8 cellular contexts compared by ENCODE assay signal in genomic region chr2:168758970-168759820, GRCh38. TPM values are rescaled to one million over a fixed set of nuclear protein-coding genes. Genes with fewer than 3 reads are reported as not detected.
A peak's percentile ranks its signal among the peaks of the same experiment; 100 is the strongest.
DNase-seq lines count a peak whose midpoint lies in the region; ATAC-seq and TF ChIP-seq lines count a peak whose summit lies in the region.

No MANE protein-coding gene starts in this region.

- H3K27me3 Mint-ChIP-seq in Caco-2 (ENCODE audit: insufficient read depth, unreplicated experiment) (no peaks in the 10 kb centered on the region), glutamatergic neuron (ENCODE audit: unreplicated experiment) (peaks cover 2% of the 10 kb centered on the region)
- no peaks in the 10 kb centered on the region for H3K27me3 Mint-ChIP-seq in activated CD8-positive, alpha-beta T cell treated with anti-CD3 and anti-CD28 coated beads for 36 hours

- POLR2A ChIA-PET in Caco-2 (lab: Charles Lee) = no interaction called here
- POLR2A ChIA-PET in activated CD8-positive, alpha-beta T cell treated with anti-CD3 and anti-CD28 coated beads for 36 hours (lab: Charles Lee) = no interaction called here

- intact Hi-C loops in Caco-2 (cut with micrococcal nuclease; ENCODE audit: unreplicated experiment) (loop anchor here (1.0 to 5.0 kb wide), 4 partner anchors 52 to 587 kb away; no protein-coding TSS in a partner anchor), sciatic nerve (cut with DNase I) (loop anchor here (10.0 kb wide), 1 partner anchor 414 kb away; no protein-coding TSS in a partner anchor)
- intact Hi-C loops in activated CD8-positive, alpha-beta T cell treated with anti-CD3 and anti-CD28 coated beads for 36 hours (cut with micrococcal nuclease) = loop anchor here (2.0 kb wide), 1 partner anchor 412 kb away; no protein-coding TSS in a partner anchor

- H3K4me3 ChIP-seq in Caco-2 (ENCODE audit: low read depth, low read length) (no peak overlapping the region), cardiac muscle cell (no peak overlapping the region)

- ATAC-seq in GM18520 (IDR thresholded peaks at IDR 0.05; ENCODE audit: unreplicated experiment) (peak; percentile 57), HG03025 (IDR thresholded peaks at IDR 0.05; ENCODE audit: low FRiP score, unreplicated experiment) (peak; percentile 65), sciatic nerve (peak; percentile 81)
- peak; percentile 74 for ATAC-seq in activated CD8-positive, alpha-beta T cell treated with anti-CD3 and anti-CD28 coated beads for 36 hours

- H3K9me3 ChIP-seq in Caco-2 (no peaks in the 10 kb centered on the region), cardiac muscle cell (ENCODE audit: low read depth) (no peaks in the 10 kb centered on the region)

- H3K27me3 ChIP-seq in Caco-2 (replicated peaks; ENCODE audit: control insufficient read depth, insufficient read depth, low read length) = no peaks in the 10 kb centered on the region
- H3K27me3 ChIP-seq in cardiac muscle cell = no peaks in the 10 kb centered on the region

- BruUV-seq in Caco-2 (replicated peaks; lab: Mats Ljungman, UMichigan) = no TSS peak

- no peak overlapping the region for H3K27ac ChIP-seq in cardiac muscle cell

- H3K36me3 ChIP-seq in Caco-2 (ENCODE audit: control insufficient read depth, insufficient read depth, low read length) = peaks cover 2% of the 10 kb centered on the region; the same call in 1 of the 2 replicates
- no peaks in the 10 kb centered on the region for H3K36me3 ChIP-seq in cardiac muscle cell

- no peaks in the 10 kb centered on the region for H3K4me1 Mint-ChIP-seq in Caco-2 (ENCODE audit: low read depth, unreplicated experiment)
- H3K4me1 Mint-ChIP-seq in activated CD8-positive, alpha-beta T cell treated with anti-CD3 and anti-CD28 coated beads for 36 hours (ENCODE audit: low read depth) = peaks cover 35% of the 10 kb centered on the region
- H3K4me1 Mint-ChIP-seq in glutamatergic neuron (ENCODE audit: low read depth, unreplicated experiment) = peaks cover 28% of the 10 kb centered on the region

- H3K36me3 Mint-ChIP-seq in Caco-2 (ENCODE audit: insufficient read depth, unreplicated experiment) (no peaks in the 10 kb centered on the region), glutamatergic neuron (ENCODE audit: unreplicated experiment) (no peaks in the 10 kb centered on the region)
- no peaks in the 10 kb centered on the region for H3K36me3 Mint-ChIP-seq in activated CD8-positive, alpha-beta T cell treated with anti-CD3 and anti-CD28 coated beads for 36 hours (ENCODE audit: low read depth)

- H3K27ac Mint-ChIP-seq in Caco-2 (ENCODE audit: unreplicated experiment) = no peak overlapping the region
- H3K27ac Mint-ChIP-seq in activated CD8-positive, alpha-beta T cell treated with anti-CD3 and anti-CD28 coated beads for 36 hours = no peak overlapping the region
- no peak overlapping the region for H3K27ac Mint-ChIP-seq in glutamatergic neuron (ENCODE audit: unreplicated experiment)

- TF ChIP-seq CTCF in Caco-2 (IDR thresholded peaks at IDR 0.05; ENCODE audit: insufficient read depth in 1 of 2, low read depth in 1 of 2, low read length in 1 of 2, severe bottlenecking in 1 of 2, unreplicated experiment in 1 of 2) = peak; percentile 52 to 60
- peak; percentile 65 for TF ChIP-seq CTCF in activated CD8-positive, alpha-beta T cell treated with anti-CD3 and anti-CD28 coated beads for 36 hours (IDR thresholded peaks at IDR 0.05)
- peak; percentile 68 for TF ChIP-seq CTCF in cardiac muscle cell (IDR thresholded peaks at IDR 0.05; ENCODE audit: low read depth, low read length)
- no peak for TF ChIP-seq CTCF in glutamatergic neuron (IDR thresholded peaks at IDR 0.05; ENCODE audit: partially characterized antibody, unreplicated experiment)

- no peaks in the 10 kb centered on the region for H3K9me3 Mint-ChIP-seq in Caco-2 (ENCODE audit: unreplicated experiment)
- no peaks in the 10 kb centered on the region for H3K9me3 Mint-ChIP-seq in activated CD8-positive, alpha-beta T cell treated with anti-CD3 and anti-CD28 coated beads for 36 hours
- H3K9me3 Mint-ChIP-seq in glutamatergic neuron (ENCODE audit: unreplicated experiment) = peaks cover 5% of the 10 kb centered on the region

- CTCF ChIA-PET in Caco-2 (lab: Charles Lee) = interaction anchor here (1.5 kb wide), 1 partner anchor 412 kb away, joined by 3 read pairs; no protein-coding TSS in a partner anchor
- CTCF ChIA-PET in activated CD8-positive, alpha-beta T cell treated with anti-CD3 and anti-CD28 coated beads for 36 hours (lab: Charles Lee) = interaction anchor here (1.0 to 2.2 kb wide), 4 partner anchors 8 to 422 kb away, joined by 3 to 19 read pairs (median 5); no protein-coding TSS in a partner anchor

- H3K4me3 Mint-ChIP-seq in Caco-2 (ENCODE audit: unreplicated experiment) (no peak overlapping the region), glutamatergic neuron (ENCODE audit: unreplicated experiment) (no peak overlapping the region)
- H3K4me3 Mint-ChIP-seq in activated CD8-positive, alpha-beta T cell treated with anti-CD3 and anti-CD28 coated beads for 36 hours = no peak overlapping the region

- DNase-seq in Caco-2 (peak in 1 of 2 experiments; percentile 52), NCI-H2171 treated with DMSO at 0.1 percent for 48 hours (lab: John Stamatoyannopoulos, UW) (peak; percentile 64), cardiac muscle cell (ENCODE audit: low read depth in 1 of 2, low spot score in 1 of 2) (peak; percentile 58 to 76), sciatic nerve (ENCODE audit: low spot score) (no peak), glutamatergic neuron (no peak)
- peak; percentile 21 for DNase-seq in activated CD8-positive, alpha-beta T cell treated with anti-CD3 and anti-CD28 coated beads for 36 hours

- H3K4me1 ChIP-seq in Caco-2 = no peaks in the 10 kb centered on the region
- peaks cover 7% of the 10 kb centered on the region for H3K4me1 ChIP-seq in cardiac muscle cell (ENCODE audit: low read depth)

RNA-seq across cellular contexts. Expression of gene NOSTRIN, which starts 43.2 kb away (rescaled TPM):
- total RNA-seq in Caco-2 (2022) (9.6 and 9.8 TPM in 2 replicates), cardiac muscle cell (0.49 and 0.92 TPM in 2 replicates), sciatic nerve (36.2 TPM), glutamatergic neuron (ENCODE audit: unreplicated experiment) (not detected)
- not detected for total RNA-seq in activated CD8-positive, alpha-beta T cell treated with anti-CD3 and anti-CD28 coated beads for 36 hours
- polyA plus RNA-seq in cardiac muscle cell = 2.9 and 3.6 TPM in 2 replicates

Comparison
In these comparisons a context has a peak if more than half of its experiments do, and no peak if none do; other contexts are left out.
1. DNase-seq: peak in NCI-H2171 treated with DMSO at 0.1 percent for 48 hours (single experiment), activated CD8-positive, alpha-beta T cell treated with anti-CD3 and anti-CD28 coated beads for 36 hours (single experiment) and cardiac muscle cell (2 of 2); none in sciatic nerve (single experiment) and glutamatergic neuron (single experiment).
2. Peak in every context shown above with its lines, with median percentiles within 50 percentile points of each other: ATAC-seq.